In genomic region chr14:105351920-105352871, GRCh38 we compare ENCODE assay signal across 8 cellular contexts. TPM values are rescaled to one million over a fixed set of nuclear protein-coding genes. Genes with fewer than 3 reads are reported as not detected.
DNase-seq lines count a peak whose midpoint lies in the region; ATAC-seq and TF ChIP-seq lines count a peak whose summit lies in the region.

No MANE protein-coding gene starts in this region.

- no peak overlapping the region for H2AFZ ChIP-seq in mammary epithelial cell (ENCODE audit: low read depth, low read length)

- H3K9ac ChIP-seq in mammary epithelial cell (ENCODE audit: insufficient read depth, low read length): no peak overlapping the region

- H3K36me3 ChIP-seq in mammary epithelial cell (ENCODE audit: insufficient read depth, low read length): no peaks in the 10 kb centered on the region

- TF ChIP-seq CTCF in WI38 (IDR thresholded peaks at IDR 0.05; ENCODE audit: low read depth, low read length) (peak; percentile 83), mammary epithelial cell (conservative IDR thresholded peaks at IDR 0.05 in 1 of 2, IDR thresholded peaks at IDR 0.05 in 1 of 2; ENCODE audit: extremely low read depth in 1 of 2, insufficient read depth in 1 of 2, low read depth in 1 of 2, low read length in 2 of 2) (peak; percentile 85 to 90)

- CTCF ChIA-PET in mammary epithelial cell (lab: Charles Lee; ENCODE audit: low non-redundant PET): interaction anchor here (0.6 to 0.8 kb wide), 6 partner anchors 10 to 265 kb away, joined by 3 to 8 read pairs (median 4); partner anchors contain the start of gene PACS2

- intact Hi-C loops in mammary epithelial cell (cut with micrococcal nuclease): loop anchor here (1.0 to 5.0 kb wide), 6 partner anchors 51 to 376 kb away; partner anchors contain the start of gene BRF1

- H3K4me3 ChIP-seq in WI38 (ENCODE audit: low read depth, low read length): no peak overlapping the region
- no peak overlapping the region for H3K4me3 ChIP-seq in mammary epithelial cell (replicated peaks in 1 of 3; ENCODE audit: insufficient read depth in 1 of 3, low read depth in 2 of 3, low read length in 3 of 3)

- 40% methylated on average over 10 of the region's 27 CpGs for WGBS in mammary epithelial cell (ENCODE audit: low coverage, missing lambda C conversion rate)

- H3K27me3 ChIP-seq in mammary epithelial cell (ENCODE audit: insufficient read depth, low read length): no peaks in the 10 kb centered on the region

- no peaks in the 10 kb centered on the region for H4K20me1 ChIP-seq in mammary epithelial cell (ENCODE audit: insufficient read depth, low read length)

- H3K4me1 ChIP-seq in mammary epithelial cell (ENCODE audit: insufficient read depth, low read length): no peaks in the 10 kb centered on the region

- no peaks in the 10 kb centered on the region for H3K9me3 ChIP-seq in mammary epithelial cell (replicated peaks; ENCODE audit: insufficient read depth, low read length)

- H3K4me2 ChIP-seq in mammary epithelial cell (ENCODE audit: insufficient read depth, low read depth, low read length): no peak overlapping the region

- BruUV-seq in mammary epithelial cell (replicated peaks; lab: Mats Ljungman, UMichigan): no TSS peak

- dilution Hi-C loops in mammary epithelial cell (cut with HindIII; ENCODE audit: low sequenced_read_pairs): no loop called here

- in situ Hi-C loops in mammary epithelial cell (cut with MboI; ENCODE audit: low sequenced_read_pairs in 2 of 2): no loop called here

- no peak overlapping the region for H3K27ac ChIP-seq in mammary epithelial cell (ENCODE audit: insufficient read depth, low read depth, low read length)

- peak; percentile 78 for DNase-seq in DMS53 treated with DMSO at 0.1 percent for 48 hours (lab: John Stamatoyannopoulos, UW; ENCODE audit: unreplicated experiment)
- DNase-seq in NCI-H2227 (lab: John Stamatoyannopoulos, UW; ENCODE audit: unreplicated experiment): peak; percentile 88
- DNase-seq in mammary epithelial cell: peak; percentile 82
- DNase-seq in iris pigment epithelial cell (ENCODE audit: low read depth): peak; percentile 87
- peak; percentile 91 for DNase-seq in stimulated activated CD4-positive, alpha-beta T cell treated with anti-CD3 and anti-CD28 coated beads, Interleukin-15, amount 100 ng/mL, for 24 hours

- H3K79me2 ChIP-seq in mammary epithelial cell (ENCODE audit: insufficient read depth, low read length): no peaks in the 10 kb centered on the region

- ATAC-seq in HG02885 (IDR thresholded peaks at IDR 0.05; ENCODE audit: poor library complexity, unreplicated experiment) (peak; percentile 62), HG02623 (IDR thresholded peaks at IDR 0.05; ENCODE audit: unreplicated experiment) (no peak)

RNA-seq across cellular contexts. Expression of gene PACS2, which starts 37.6 kb away (rescaled TPM):
- total RNA-seq in mammary epithelial cell: 10 to 100 TPM; 42.7 to 55.3 TPM
- polyA plus RNA-seq in mammary epithelial cell: 28.5 TPM
- polyA minus RNA-seq in mammary epithelial cell: 27.9 TPM

RNA-seq across cellular contexts. Expression of gene TEX22, which starts 46.1 kb away (rescaled TPM):
- total RNA-seq in mammary epithelial cell: 1 to 10 TPM in 1 of 2 donors, under 1 TPM in 1; 0.17 to 2.3 TPM
- 0.02 TPM for polyA plus RNA-seq in mammary epithelial cell
- not detected for polyA minus RNA-seq in mammary epithelial cell

RNA-seq across cellular contexts. Expression of gene BRF1, which starts 51.4 kb away (rescaled TPM):
- total RNA-seq in mammary epithelial cell: 10 to 100 TPM; 31.4 to 37.0 TPM
- 11.3 TPM for polyA plus RNA-seq in mammary epithelial cell
- polyA minus RNA-seq in mammary epithelial cell: 13.2 TPM
